ENCODE assay signal across 10 cellular contexts in the genomic region with DNA sequence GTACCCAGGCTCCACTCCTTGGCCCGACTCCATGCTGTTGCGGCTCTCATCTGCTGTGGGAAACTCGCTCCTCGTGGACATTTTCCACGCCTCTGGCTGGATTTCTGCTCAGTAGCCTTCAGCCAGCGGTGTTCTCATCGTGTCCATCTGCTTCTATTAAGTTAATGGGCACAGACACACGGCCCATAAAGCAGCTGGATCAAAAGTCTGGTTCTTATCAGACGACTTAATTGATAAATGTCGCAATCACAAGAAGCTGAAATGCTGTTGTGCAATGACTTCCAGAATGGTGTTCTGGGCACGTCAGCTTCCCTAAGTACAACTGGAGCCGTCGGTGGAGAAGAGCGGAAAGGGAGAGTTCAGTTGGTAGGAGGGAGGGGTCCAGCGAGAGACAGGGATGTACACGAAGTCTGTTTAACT.
DNase-seq lines count a peak whose midpoint lies in the region; ATAC-seq and TF ChIP-seq lines count a peak whose summit lies in the region.
"Had no signal": no experiment of that assay in that cellular context is flagged by ENCODE, and none has a peak within 500 bp of the region (broad histone marks: within the 10 kb centered on the region; RNA-seq: fewer than 3 reads in every experiment).

No MANE protein-coding gene starts in this region.

- CTCF ChIA-PET in activated naive CD4-positive, alpha-beta T cell treated with anti-CD3 and anti-CD28 coated beads, Interleukin-2, amount 10 ng/mL, durations not matched to agents 7 days and 5 days (lab: Charles Lee) = interaction anchor here (1.0 to 1.9 kb wide), 4 partner anchors 12 to 120 kb away, joined by 3 to 6 read pairs (median 3); no protein-coding TSS in a partner anchor
- CTCF ChIA-PET in WTC11 (lab: Charles Lee) = no interaction called here

- no peaks in the 10 kb centered on the region for H3K36me3 ChIP-seq in uterus

- H3K9me3 ChIP-seq in right cardiac atrium (ENCODE audit: control insufficient read depth, low read length) (no peaks in the 10 kb centered on the region), uterus (no peaks in the 10 kb centered on the region)

- POLR2A ChIA-PET in WTC11 (lab: Charles Lee) = interaction anchor here (1.0 kb wide), 1 partner anchor 10 kb away, joined by 3 read pairs; no protein-coding TSS in a partner anchor

- DNase-seq in activated naive CD4-positive, alpha-beta T cell treated with anti-CD3 and anti-CD28 coated beads, Interleukin-2, amount 10 ng/mL, durations not matched to agents 7 days and 5 days = no peak
- no peak for DNase-seq in activated naive CD4-positive, alpha-beta T cell treated with Interleukin-2 at 50 U/mL for 16 hours
- DNase-seq in WTC11 (ENCODE audit: low spot score) (no peak), right cardiac atrium (peak; percentile 53 to 77 (median 74)), uterus (peak; percentile 79 to 85), ACHN (no peak)
- DNase-seq: amniotic stem cell, hippocampal formation had no signal

- H3K27me3 ChIP-seq in right cardiac atrium (ENCODE audit: control insufficient read depth, insufficient read depth) (no peaks in the 10 kb centered on the region), uterus (no peaks in the 10 kb centered on the region)

- ATAC-seq in WTC11 (no peak), right cardiac atrium (peak; percentile 67 to 78), GM19463 (IDR thresholded peaks at IDR 0.05; ENCODE audit: unreplicated experiment) (no peak), GM19452 (IDR thresholded peaks at IDR 0.05; ENCODE audit: unreplicated experiment) (no peak)

- no peaks in the 10 kb centered on the region for H3K27me3 Mint-ChIP-seq in activated naive CD4-positive, alpha-beta T cell treated with anti-CD3 and anti-CD28 coated beads, Interleukin-2, amount 10 ng/mL, durations not matched to agents 7 days and 5 days
- no peaks in the 10 kb centered on the region for H3K27me3 Mint-ChIP-seq in WTC11 (ENCODE audit: low read depth)

- H3K36me3 Mint-ChIP-seq in activated naive CD4-positive, alpha-beta T cell treated with anti-CD3 and anti-CD28 coated beads, Interleukin-2, amount 10 ng/mL, durations not matched to agents 7 days and 5 days = peaks cover 44% of the 10 kb centered on the region
- H3K36me3 Mint-ChIP-seq in WTC11 = peaks cover 4% of the 10 kb centered on the region

- intact Hi-C loops in right cardiac atrium (cut with DNase I) (no loop called here), uterus (cut with DNase I; ENCODE audit: low total_unique reads) (no loop called here)

- peak overlapping the region; percentile 13 for H3K4me3 Mint-ChIP-seq in activated naive CD4-positive, alpha-beta T cell treated with anti-CD3 and anti-CD28 coated beads, Interleukin-2, amount 10 ng/mL, durations not matched to agents 7 days and 5 days
- no peak overlapping the region for H3K4me3 Mint-ChIP-seq in WTC11

- no peak overlapping the region for H3K27ac ChIP-seq in right cardiac atrium (ENCODE audit: low read length)
- H3K27ac ChIP-seq in uterus = peak overlapping the region; percentile 38 to 78

- TF ChIP-seq CTCF in WTC11 (IDR thresholded peaks at IDR 0.05) (no peak), uterus (IDR thresholded peaks at IDR 0.05) (no peak)

- in situ Hi-C loops in ACHN (cut with HindIII; ENCODE audit: low pct_ligation_motif_present, low pct_unique_long_range_greater_than_20kb, low sequenced_read_pairs) = no loop called here

- H3K4me3 ChIP-seq in right cardiac atrium (ENCODE audit: low read length) = no peak overlapping the region
- H3K4me3 ChIP-seq in uterus = no peak overlapping the region

- WGBS in right cardiac atrium = 58% methylated on average over 16 of the region's 16 CpGs

- peaks cover 92% of the 10 kb centered on the region for H3K4me1 Mint-ChIP-seq in activated naive CD4-positive, alpha-beta T cell treated with anti-CD3 and anti-CD28 coated beads, Interleukin-2, amount 10 ng/mL, durations not matched to agents 7 days and 5 days
- H3K4me1 Mint-ChIP-seq in WTC11 = peaks cover 35% of the 10 kb centered on the region

- H3K9me3 Mint-ChIP-seq in activated naive CD4-positive, alpha-beta T cell treated with anti-CD3 and anti-CD28 coated beads, Interleukin-2, amount 10 ng/mL, durations not matched to agents 7 days and 5 days = no peaks in the 10 kb centered on the region
- no peaks in the 10 kb centered on the region for H3K9me3 Mint-ChIP-seq in WTC11

- peaks cover 8% of the 10 kb centered on the region for H3K4me1 ChIP-seq in right cardiac atrium (ENCODE audit: control insufficient read depth, insufficient read depth, low read length)
- H3K4me1 ChIP-seq in uterus = peaks cover 0 to 2% of the 10 kb centered on the region in 2 donors

- peak in 1 of 2 donors; percentile 9 for TF ChIP-seq POLR2A in uterus (IDR thresholded peaks at IDR 0.05)

- peak overlapping the region; percentile 97 for H3K27ac Mint-ChIP-seq in activated naive CD4-positive, alpha-beta T cell treated with anti-CD3 and anti-CD28 coated beads, Interleukin-2, amount 10 ng/mL, durations not matched to agents 7 days and 5 days
- H3K27ac Mint-ChIP-seq in WTC11 = peak overlapping the region; percentile 56; the same call in 1 of the 2 replicates

TF ChIP-seq in WTC11, 78 proteins besides CTCF, POLR2A, EP300 and RAD21:
- TF ChIP-seq ZNF121 (CRISPR knock-in tag; IDR thresholded peaks at IDR 0.05) (no peak), TEAD4 (CRISPR knock-in tag; IDR thresholded peaks at IDR 0.05) (no peak), ZNF671 (CRISPR knock-in tag; IDR thresholded peaks at IDR 0.05) (no peak), NR1H2 (CRISPR knock-in tag; IDR thresholded peaks at IDR 0.05) (no peak)
- TF ChIP-seq, protein P1, sequence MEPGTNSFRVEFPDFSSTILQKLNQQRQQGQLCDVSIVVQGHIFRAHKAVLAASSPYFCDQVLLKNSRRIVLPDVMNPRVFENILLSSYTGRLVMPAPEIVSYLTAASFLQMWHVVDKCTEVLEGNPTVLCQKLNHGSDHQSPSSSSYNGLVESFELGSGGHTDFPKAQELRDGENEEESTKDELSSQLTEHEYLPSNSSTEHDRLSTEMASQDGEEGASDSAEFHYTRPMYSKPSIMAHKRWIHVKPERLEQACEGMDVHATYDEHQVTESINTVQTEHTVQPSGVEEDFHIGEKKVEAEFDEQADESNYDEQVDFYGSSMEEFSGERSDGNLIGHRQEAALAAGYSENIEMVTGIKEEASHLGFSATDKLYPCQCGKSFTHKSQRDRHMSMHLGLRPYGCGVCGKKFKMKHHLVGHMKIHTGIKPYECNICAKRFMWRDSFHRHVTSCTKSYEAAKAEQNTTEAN (CRISPR knock-in tag; IDR thresholded peaks at IDR 0.05) = no peak

Comparison
In these comparisons a context has a peak if more than half of its experiments do, and no peak if none do; other contexts are left out.
1. DNase-seq: peak in right cardiac atrium (3 of 3) and uterus (2 of 2); none in activated naive CD4-positive, alpha-beta T cell treated with anti-CD3 and anti-CD28 coated beads, Interleukin-2, amount 10 ng/mL, durations not matched to agents 7 days and 5 days (single experiment), activated naive CD4-positive, alpha-beta T cell treated with Interleukin-2 at 50 U/mL for 16 hours (single experiment), WTC11 (single experiment) and ACHN (single experiment).
2. ATAC-seq: peak in right cardiac atrium (2 of 2); none in WTC11 (single experiment), GM19463 (single experiment) and GM19452 (single experiment).